ENCODE assay signal across 13 cellular contexts in the genomic region with DNA sequence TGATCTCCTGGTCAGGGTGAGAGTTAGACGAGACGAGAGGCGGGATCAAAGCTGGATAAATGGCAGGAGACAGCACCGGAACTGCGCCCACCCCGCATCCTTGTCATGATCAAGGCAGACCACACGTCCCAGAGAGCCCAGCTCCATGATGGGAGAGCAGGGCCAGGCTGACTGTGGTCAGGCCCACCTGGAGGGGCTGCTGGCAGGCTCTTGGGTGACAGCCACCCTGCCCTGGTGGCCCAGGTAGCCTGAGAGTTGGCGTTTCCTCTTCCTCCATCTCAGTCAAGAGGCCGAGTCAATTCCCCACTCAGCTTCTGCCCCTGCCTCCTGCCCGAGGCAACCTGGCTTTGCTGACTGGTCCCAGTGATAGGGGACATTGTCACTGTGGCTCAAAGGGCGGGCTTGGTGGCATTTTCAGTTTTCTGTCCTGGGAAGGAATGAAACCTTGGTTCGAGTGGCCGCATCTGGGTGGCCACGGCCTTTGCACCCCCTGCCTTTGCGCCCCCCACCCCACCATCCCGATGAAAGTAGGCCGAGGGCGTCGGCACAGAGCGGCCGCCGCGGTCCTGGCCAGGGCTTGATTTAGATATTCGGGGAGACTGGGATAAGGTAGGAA.
DNase-seq lines count a peak whose midpoint lies in the region; ATAC-seq, FAIRE-seq and TF ChIP-seq lines count a peak whose summit lies in the region.
"Had no signal": no experiment of that assay in that cellular context is flagged by ENCODE, and none has a peak within 500 bp of the region (broad histone marks: within the 10 kb centered on the region; RNA-seq: fewer than 3 reads in every experiment).

No MANE protein-coding gene starts in this region.

- H3K9me3 ChIP-seq in HEK293 (ENCODE audit: control insufficient read depth, insufficient read depth, low read depth, low read length) (no peaks in the 10 kb centered on the region), HepG2 (ENCODE audit: low read length) (no peaks in the 10 kb centered on the region), spleen (no peaks in the 10 kb centered on the region)

- in situ Hi-C loops in HepG2 (cut with HindIII; ENCODE audit: extremely low pct_ligation_motif_present, low pct_unique_long_range_greater_than_20kb): no loop called here

- no peaks in the 10 kb centered on the region for H3K27me3 ChIP-seq in dorsolateral prefrontal cortex
- H3K27me3 ChIP-seq in HepG2 (ENCODE audit: control insufficient read depth in 1 of 2, insufficient read depth in 2 of 2, low read length in 2 of 2): peaks cover 9 to 45% of the 10 kb centered on the region in 2 experiments; a peak in 4 of 5 replicates
- no peaks in the 10 kb centered on the region for H3K27me3 ChIP-seq in spleen (replicated peaks in 1 of 7)

- CTCF ChIA-PET in HEK293 (lab: Yijun Ruan, JAX): interaction anchor here (0.5 to 1.7 kb wide), 2 partner anchors 12 to 84 kb away, joined by 3 to 8 read pairs; no protein-coding TSS in a partner anchor
- CTCF ChIA-PET in HepG2 (lab: Yijun Ruan, JAX; ENCODE audit: low intra/inter-chr PET ratio, low total read pairs): no interaction called here

- 76% methylated on average over 22 of the region's 24 CpGs for WGBS in HepG2 (ENCODE audit: low lambda C conversion rate)
- WGBS in spleen, 5 donors: 62 to 79% (median 76%) methylated on average over 21 to 24 of the region's 24 CpGs

- H3K4me2 ChIP-seq in HepG2 (ENCODE audit: low read depth, low read length): 0 out of 2 replicates have a peak overlapping the region, but pooled peaks have one; percentile 4

- no peaks in the 10 kb centered on the region for H3K79me2 ChIP-seq in HepG2 (ENCODE audit: insufficient read depth, low read length)

- no peak for TF ChIP-seq CTCF in HEK293 (tag by site-specific recombination; IDR thresholded peaks at IDR 0.05)
- TF ChIP-seq CTCF in dorsolateral prefrontal cortex (IDR thresholded peaks at IDR 0.05 in 54 of 56, conservative IDR thresholded peaks at IDR 0.05 in 2 of 56; ENCODE audit: low read depth in 1 of 56, partially characterized antibody in 56 of 56): no peak
- no peak for TF ChIP-seq CTCF in HepG2 (CRISPR knock-in tag; IDR thresholded peaks at IDR 0.05)
- no peak for TF ChIP-seq CTCF in spleen (IDR thresholded peaks at IDR 0.05 in 8 of 11, conservative IDR thresholded peaks at IDR 0.05 in 3 of 11)

- intact Hi-C loops in dorsolateral prefrontal cortex (cut with DNase I) (loop anchor here in 1 of 2 donors (2.0 kb wide), 1 partner anchor 17 kb away; no protein-coding TSS in a partner anchor), HepG2 (cut with micrococcal nuclease; ENCODE audit: unreplicated experiment) (no loop called here), spleen (cut with DNase I; ENCODE audit: low total_unique reads) (no loop called here)

- peaks cover 3% of the 10 kb centered on the region for H3K36me3 Mint-ChIP-seq in activated T-cell treated with anti-CD3 and anti-CD28 coated beads, Interleukin-2, amount 50 U/mL, for 24 hours (ENCODE audit: low read depth)

- H3K27ac Mint-ChIP-seq in activated T-cell treated with anti-CD3 and anti-CD28 coated beads, Interleukin-2, amount 50 U/mL, for 24 hours: no peak overlapping the region
- H3K27ac Mint-ChIP-seq: activated CD4-positive, alpha-beta T cell treated with anti-CD3 and anti-CD28 coated beads for 36 hours; CD8-positive, alpha-beta T cell had no signal

- POLR2A ChIA-PET in HEK293 (lab: Yijun Ruan, JAX): interaction anchor here (1.9 kb wide), 1 partner anchor 16 kb away, joined by 5 read pairs; no protein-coding TSS in a partner anchor
- POLR2A ChIA-PET in HepG2 (lab: Yijun Ruan, JAX): no interaction called here

- no TSS peak for BruUV-seq in HepG2 (replicated peaks; lab: Mats Ljungman, UMichigan)

- H3K4me1 ChIP-seq in HEK293 (ENCODE audit: control insufficient read depth, insufficient read depth, low read length): peaks cover 5% of the 10 kb centered on the region
- H3K4me1 ChIP-seq in HepG2 (ENCODE audit: insufficient read depth, low read length): peaks cover 40% of the 10 kb centered on the region
- H3K4me1 ChIP-seq in spleen: peaks cover 45 to 100% (median 93%) of the 10 kb centered on the region in 6 donors

- no peak for FAIRE-seq in HepG2 (lab: Jason Lieb, UNC)
- FAIRE-seq in H54 (lab: Jason Lieb, UNC): no peak

- TF ChIP-seq POLR2A in HepG2 (IDR thresholded peaks at IDR 0.05; ENCODE audit: insufficient read depth in 1 of 2, low read depth in 2 of 2, low read length in 2 of 2) (no peak), spleen (IDR thresholded peaks at IDR 0.05) (no peak), H54 (IDR thresholded peaks at IDR 0.05; ENCODE audit: low read depth, low read length) (no peak)

- no peaks in the 10 kb centered on the region for H3K9me3 Mint-ChIP-seq in activated T-cell treated with anti-CD3 and anti-CD28 coated beads, Interleukin-2, amount 50 U/mL, for 24 hours
- H3K9me3 Mint-ChIP-seq: CD8-positive, alpha-beta T cell had no signal

- no peak overlapping the region for H2AFZ ChIP-seq in HepG2 (ENCODE audit: low read length)

- H3K4me1 Mint-ChIP-seq in activated T-cell treated with anti-CD3 and anti-CD28 coated beads, Interleukin-2, amount 50 U/mL, for 24 hours (ENCODE audit: low read depth): no peaks in the 10 kb centered on the region
- H3K4me1 Mint-ChIP-seq: activated CD4-positive, alpha-beta T cell treated with anti-CD3 and anti-CD28 coated beads for 36 hours had no signal

- no peak overlapping the region for H3K4me3 ChIP-seq in HEK293 (ENCODE audit: low read depth, low read length)
- peak overlapping the region in 44 of 59 donors; percentile 0 to 97 (median 42) for H3K4me3 ChIP-seq in dorsolateral prefrontal cortex
- no peak overlapping the region for H3K4me3 ChIP-seq in HepG2 (replicated peaks in 1 of 3; ENCODE audit: insufficient read depth in 1 of 3, low read depth in 2 of 3, low read length in 3 of 3)
- no peak overlapping the region for H3K4me3 ChIP-seq in spleen

- no peak for TF ChIP-seq RAD21 in HepG2 (CRISPR knock-in tag; IDR thresholded peaks at IDR 0.05)

- H3K27ac ChIP-seq in HEK293 (ENCODE audit: extremely low read depth, low read depth, low read length): peak overlapping the region; percentile 50; the same call in 1 of the 2 replicates
- peak overlapping the region; percentile 92 to 100 (median 99) for H3K27ac ChIP-seq in dorsolateral prefrontal cortex
- no peak overlapping the region for H3K27ac ChIP-seq in HepG2 (ENCODE audit: extremely low read length, insufficient read depth, low read length)
- peak overlapping the region; percentile 75 to 98 (median 92) for H3K27ac ChIP-seq in spleen

- no peak overlapping the region for H3K4me3 Mint-ChIP-seq in activated T-cell treated with anti-CD3 and anti-CD28 coated beads, Interleukin-2, amount 50 U/mL, for 24 hours
- H3K4me3 Mint-ChIP-seq: activated CD4-positive, alpha-beta T cell treated with anti-CD3 and anti-CD28 coated beads for 36 hours; CD8-positive, alpha-beta T cell had no signal

- H3K36me3 ChIP-seq in HEK293 (ENCODE audit: control insufficient read depth in 2 of 2, insufficient read depth in 1 of 2, low read length in 2 of 2) (peaks cover 0 to 17% of the 10 kb centered on the region in 2 experiments; a peak in 2 of 3 replicates), HepG2 (replicated peaks in 1 of 2; ENCODE audit: control insufficient read depth in 1 of 2, insufficient read depth in 2 of 2, low read length in 2 of 2) (no peaks in the 10 kb centered on the region), spleen (peaks cover 0 to 99% (median 33%) of the 10 kb centered on the region in 6 donors)

- H4K20me1 ChIP-seq in HepG2 (ENCODE audit: insufficient read depth, low read length): no peaks in the 10 kb centered on the region

- no peaks in the 10 kb centered on the region for H3K27me3 Mint-ChIP-seq in activated T-cell treated with anti-CD3 and anti-CD28 coated beads, Interleukin-2, amount 50 U/mL, for 24 hours
- H3K27me3 Mint-ChIP-seq: activated CD4-positive, alpha-beta T cell treated with anti-CD3 and anti-CD28 coated beads for 36 hours had no signal

- H3K9ac ChIP-seq in HepG2 (ENCODE audit: insufficient read depth, low read depth, low read length): no peak overlapping the region

- ATAC-seq in HepG2 (no peak), HG02852 (IDR thresholded peaks at IDR 0.05; ENCODE audit: unreplicated experiment) (no peak)
- ATAC-seq: activated CD4-positive, alpha-beta T cell treated with anti-CD3 and anti-CD28 coated beads for 36 hours; CD8-positive, alpha-beta T cell had no signal

- no peak for TF ChIP-seq EP300 in HepG2 (IDR thresholded peaks at IDR 0.05; ENCODE audit: low read depth in 2 of 2, low read length in 2 of 2)
- TF ChIP-seq EP300 in HepG2 (CRISPR knock-in tag; IDR thresholded peaks at IDR 0.05; ENCODE audit: borderline replicate concordance): no peak

- DNase-seq in dorsolateral prefrontal cortex (peak in 2 of 10 donors; percentile 37 to 44), HepG2 (ENCODE audit: low spot score) (no peak), spleen (peak; percentile 64), NCI-H774 (lab: John Stamatoyannopoulos, UW) (no peak), H54 (ENCODE audit: insufficient read length, low spot score) (no peak)
- DNase-seq in activated T-cell treated with anti-CD3 and anti-CD28 coated beads, Interleukin-2, amount 50 U/mL, for 24 hours: no peak
- DNase-seq: activated CD4-positive, alpha-beta T cell treated with anti-CD3 and anti-CD28 coated beads for 36 hours; activated gamma-delta T cell; CD8-positive, alpha-beta T cell; H7; NCI-H526 had no signal

TF ChIP-seq in HEK293, 187 proteins besides CTCF, POLR2A, EP300 and RAD21 (continues in another document):
- no peak for TF ChIP-seq ZNF473 (tag by site-specific recombination; IDR thresholded peaks at IDR 0.05)

TF ChIP-seq in HepG2, 621 proteins besides CTCF, POLR2A, EP300 and RAD21 (continues in another document):
- TF ChIP-seq, protein P1, sequence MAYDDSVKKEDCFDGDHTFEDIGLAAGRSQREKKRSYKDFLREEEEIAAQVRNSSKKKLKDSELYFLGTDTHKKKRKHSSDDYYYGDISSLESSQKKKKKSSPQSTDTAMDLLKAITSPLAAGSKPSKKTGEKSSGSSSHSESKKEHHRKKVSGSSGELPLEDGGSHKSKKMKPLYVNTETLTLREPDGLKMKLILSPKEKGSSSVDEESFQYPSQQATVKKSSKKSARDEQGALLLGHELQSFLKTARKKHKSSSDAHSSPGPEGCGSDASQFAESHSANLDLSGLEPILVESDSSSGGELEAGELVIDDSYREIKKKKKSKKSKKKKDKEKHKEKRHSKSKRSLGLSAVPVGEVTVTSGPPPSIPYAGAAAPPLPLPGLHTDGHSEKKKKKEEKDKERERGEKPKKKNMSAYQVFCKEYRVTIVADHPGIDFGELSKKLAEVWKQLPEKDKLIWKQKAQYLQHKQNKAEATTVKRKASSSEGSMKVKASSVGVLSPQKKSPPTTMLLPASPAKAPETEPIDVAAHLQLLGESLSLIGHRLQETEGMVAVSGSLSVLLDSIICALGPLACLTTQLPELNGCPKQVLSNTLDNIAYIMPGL (CRISPR knock-in tag; IDR thresholded peaks at IDR 0.05; ENCODE audit: borderline replicate concordance in 1 of 2, low read depth in 1 of 2): no peak

Comparison
In these comparisons a context has a peak if more than half of its experiments do, and no peak if none do; other contexts are left out.
1. H3K4me3 ChIP-seq: peak in dorsolateral prefrontal cortex (44 of 59); none in HEK293 (single experiment), HepG2 (0 of 3) and spleen (0 of 8).